In the genomic region with DNA sequence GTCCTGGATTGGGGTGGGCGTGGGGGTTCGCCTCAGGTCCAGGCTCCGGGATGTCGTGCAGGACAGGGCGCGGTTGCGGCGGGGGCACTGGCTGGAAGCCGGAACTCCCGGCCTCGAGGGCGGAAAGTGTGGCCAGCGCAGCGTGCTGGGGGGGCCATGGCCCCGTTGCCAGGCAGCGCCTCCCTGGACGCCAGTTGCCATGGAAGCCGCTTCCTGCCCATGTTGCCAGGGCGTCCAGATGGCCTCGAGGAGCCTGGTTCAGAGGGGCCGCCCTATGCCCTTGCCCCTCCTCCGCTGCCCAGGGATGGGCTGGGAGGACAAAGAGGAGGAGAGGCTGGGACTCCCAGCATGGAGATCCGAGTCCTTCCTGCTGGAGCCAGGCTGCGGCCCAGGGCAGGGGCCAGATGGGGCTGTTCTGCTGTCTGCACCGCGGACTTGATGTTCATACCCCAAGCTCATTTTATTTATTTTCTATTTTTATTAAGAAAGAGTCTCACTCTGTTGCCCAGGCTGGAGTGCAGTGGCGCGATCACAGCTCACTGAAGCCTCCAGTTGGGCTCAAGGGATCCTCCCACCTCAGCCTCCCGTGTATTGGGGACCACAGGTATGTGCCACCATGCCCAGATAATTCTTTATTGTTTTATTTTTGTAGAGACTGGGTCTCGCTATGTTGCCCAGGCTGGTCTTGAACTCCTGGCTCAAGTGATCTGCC, we compare ENCODE assay signal across 8 cellular contexts. TPM values are rescaled to one million over a fixed set of nuclear protein-coding genes. Genes with fewer than 3 reads are reported as not detected.
DNase-seq lines count a peak whose midpoint lies in the region; ATAC-seq and TF ChIP-seq lines count a peak whose summit lies in the region.

No MANE protein-coding gene starts in this region.

- H3K27ac ChIP-seq in GM23248: no peak overlapping the region
- no peak overlapping the region for H3K27ac ChIP-seq in neuronal stem cell (replicated peaks; ENCODE audit: low read length)
- no peak overlapping the region for H3K27ac ChIP-seq in smooth muscle cell (ENCODE audit: low read depth)
- H3K27ac ChIP-seq in OCI-LY7 (ENCODE audit: low read depth, low read length, poor library complexity, severe bottlenecking): no peak overlapping the region

- intact Hi-C loops in OCI-LY7 (cut with micrococcal nuclease; ENCODE audit: unreplicated experiment): loop anchor here (10.0 kb wide), 2 partner anchors 299 to 539 kb away; no protein-coding TSS in a partner anchor

- 26% methylated on average over 27 to 29 of the region's 30 CpGs for WGBS in GM23248 (ENCODE audit: low coverage in 1 of 2, low lambda C conversion rate in 2 of 2, missing lambda C conversion rate in 2 of 2), 2 experiments
- no CpG with 5 or more reads among the region's 30 CpGs for WGBS in neuronal stem cell (ENCODE audit: extremely low coverage in 2 of 2, insufficient read length in 2 of 2, insufficient replicate concordance in 1 of 2), 2 donors
- WGBS in smooth muscle cell (ENCODE audit: low lambda C conversion rate): 94% methylated on average over 18 of the region's 30 CpGs

- no peak overlapping the region for H4K91ac ChIP-seq in neuronal stem cell (ENCODE audit: low read depth, low read length, poor library complexity)

- no peak overlapping the region for H2AFZ ChIP-seq in GM23248
- H2AFZ ChIP-seq in neuronal stem cell (ENCODE audit: low read length): peak overlapping the region; percentile 81
- no peak overlapping the region for H2AFZ ChIP-seq in smooth muscle cell (ENCODE audit: low read depth)
- H2AFZ ChIP-seq in OCI-LY7 (ENCODE audit: low read length): no peak overlapping the region

- H3K4me3 ChIP-seq in GM23248 (peak overlapping the region; percentile 59), choroid plexus epithelial cell (ENCODE audit: low read depth, low read length) (no peak overlapping the region), neuronal stem cell (ENCODE audit: low read length in 2 of 2) (peak overlapping the region in 1 of 2 donors; percentile 8), smooth muscle cell (no peak overlapping the region), OCI-LY7 (ENCODE audit: low read depth, low read length, poor library complexity, severe bottlenecking) (no peak overlapping the region)

- no peak overlapping the region for H4K8ac ChIP-seq in neuronal stem cell (ENCODE audit: low read depth, low read length)

- no peaks in the 10 kb centered on the region for H3K36me3 ChIP-seq in GM23248 (ENCODE audit: low read depth)
- no peaks in the 10 kb centered on the region for H3K36me3 ChIP-seq in neuronal stem cell (replicated peaks in 1 of 2; ENCODE audit: control insufficient read depth in 2 of 2, insufficient read depth in 2 of 2, low read length in 2 of 2)
- no peaks in the 10 kb centered on the region for H3K36me3 ChIP-seq in smooth muscle cell (ENCODE audit: low read depth)
- H3K36me3 ChIP-seq in OCI-LY7 (ENCODE audit: insufficient read depth, low read length): no peaks in the 10 kb centered on the region

- H3K79me2 ChIP-seq in GM23248 (ENCODE audit: insufficient read depth) (no peaks in the 10 kb centered on the region), smooth muscle cell (ENCODE audit: low read depth) (no peaks in the 10 kb centered on the region), OCI-LY7 (ENCODE audit: insufficient read depth, low read depth, low read length) (no peaks in the 10 kb centered on the region)

- TF ChIP-seq CTCF in choroid plexus epithelial cell (conservative IDR thresholded peaks at IDR 0.05; ENCODE audit: low read depth, low read length) (no peak), smooth muscle cell (IDR thresholded peaks at IDR 0.05; ENCODE audit: borderline replicate concordance, insufficient read depth, poor library complexity, severe bottlenecking) (no peak), OCI-LY7 (conservative IDR thresholded peaks at IDR 0.05; ENCODE audit: low read length) (no peak)

- H2BK15ac ChIP-seq in neuronal stem cell (ENCODE audit: low read length): peak overlapping the region; percentile 49

- peak overlapping the region; percentile 89 for H3K14ac ChIP-seq in neuronal stem cell (ENCODE audit: low read length)

- POLR2A ChIA-PET in OCI-LY7 (lab: Charles Lee): no interaction called here

- no peak overlapping the region for H3K23ac ChIP-seq in neuronal stem cell (ENCODE audit: low read depth, low read length, poor library complexity)

- no peak for ATAC-seq in HG02981 (IDR thresholded peaks at IDR 0.05; ENCODE audit: unreplicated experiment)

- H2AK5ac ChIP-seq in neuronal stem cell (ENCODE audit: low read depth, low read length): peak overlapping the region; percentile 75

- H4K20me1 ChIP-seq in GM23248 (ENCODE audit: insufficient read depth) (no peaks in the 10 kb centered on the region), smooth muscle cell (ENCODE audit: low read depth) (no peaks in the 10 kb centered on the region), OCI-LY7 (ENCODE audit: insufficient read depth, low read length) (no peaks in the 10 kb centered on the region)

- BruUV-seq in OCI-LY7 (replicated peaks; lab: Mats Ljungman, UMichigan): no TSS peak

- no peak overlapping the region for H2BK12ac ChIP-seq in neuronal stem cell (ENCODE audit: low read length)

- H3K79me1 ChIP-seq in neuronal stem cell (ENCODE audit: low read depth, low read length): no peaks in the 10 kb centered on the region

- H3K9me3 ChIP-seq in GM23248 (ENCODE audit: low read depth) (no peaks in the 10 kb centered on the region), neuronal stem cell (replicated peaks in 1 of 2; ENCODE audit: control insufficient read depth in 2 of 2, insufficient read depth in 1 of 2, low read depth in 1 of 2, low read length in 2 of 2) (peaks cover 0 to 2% of the 10 kb centered on the region in 2 donors), smooth muscle cell (replicated peaks; ENCODE audit: low read depth) (no peaks in the 10 kb centered on the region), OCI-LY7 (ENCODE audit: low read length) (no peaks in the 10 kb centered on the region)

- H3K27me3 ChIP-seq in GM23248 (replicated peaks; ENCODE audit: insufficient read depth) (no peaks in the 10 kb centered on the region; the same call in 1 of the 2 replicates), neuronal stem cell (ENCODE audit: control insufficient read depth in 3 of 3, insufficient read depth in 3 of 3, low read depth in 1 of 3, low read length in 3 of 3) (no peaks in the 10 kb centered on the region), smooth muscle cell (ENCODE audit: low read depth) (no peaks in the 10 kb centered on the region)

- H3K9ac ChIP-seq in GM23248: peak overlapping the region; percentile 57
- peak overlapping the region; percentile 37 for H3K9ac ChIP-seq in neuronal stem cell (ENCODE audit: low read depth, low read length, poor library complexity)
- H3K9ac ChIP-seq in smooth muscle cell (ENCODE audit: low read depth): no peak overlapping the region

- H3K9me2 ChIP-seq in GM23248 (ENCODE audit: insufficient read depth): no peaks in the 10 kb centered on the region
- no peaks in the 10 kb centered on the region for H3K9me2 ChIP-seq in OCI-LY7 (ENCODE audit: insufficient read depth, low read length)

- no peak overlapping the region for H3K4ac ChIP-seq in neuronal stem cell (ENCODE audit: low read length)

- in situ Hi-C loops in GM23248 (cut with MboI): loop anchor here (5.0 kb wide), 1 partner anchor 127 kb away; no protein-coding TSS in a partner anchor

- H3K18ac ChIP-seq in neuronal stem cell (ENCODE audit: low read length): peak overlapping the region; percentile 71

- H3F3A ChIP-seq in GM23248 (ENCODE audit: insufficient read depth) (no peaks in the 10 kb centered on the region), smooth muscle cell (ENCODE audit: low read depth) (no peaks in the 10 kb centered on the region)

- H3K4me2 ChIP-seq in GM23248 (ENCODE audit: unreplicated experiment) (peak overlapping the region; percentile 35), neuronal stem cell (ENCODE audit: insufficient read depth, low read length, poor library complexity, severe bottlenecking) (no peak overlapping the region), smooth muscle cell (no peak overlapping the region), OCI-LY7 (ENCODE audit: low read length) (no peak overlapping the region)

- no peaks in the 10 kb centered on the region for H3K4me1 ChIP-seq in GM23248 (ENCODE audit: insufficient read depth)
- peaks cover 16 to 35% of the 10 kb centered on the region in 2 donors for H3K4me1 ChIP-seq in neuronal stem cell (ENCODE audit: control insufficient read depth in 2 of 2, insufficient read depth in 1 of 2, low read depth in 1 of 2, low read length in 2 of 2)
- no peaks in the 10 kb centered on the region for H3K4me1 ChIP-seq in smooth muscle cell (ENCODE audit: low read depth)
- H3K4me1 ChIP-seq in OCI-LY7 (ENCODE audit: insufficient read depth, low read length, poor library complexity, severe bottlenecking): no peaks in the 10 kb centered on the region

- no peak overlapping the region for H2BK120ac ChIP-seq in neuronal stem cell (ENCODE audit: low read depth, low read length)

- CTCF ChIA-PET in OCI-LY7 (lab: Charles Lee; ENCODE audit: unreplicated experiment): interaction anchor here (0.6 kb wide), 1 partner anchor 177 kb away, joined by 4 read pairs; no protein-coding TSS in a partner anchor

- no peak overlapping the region for H2BK5ac ChIP-seq in neuronal stem cell (ENCODE audit: low read length)

- DNase-seq in GM23248 (peak; percentile 75), NCI-H345 treated with DMSO at 0.1 percent for 48 hours (lab: John Stamatoyannopoulos, UW; ENCODE audit: unreplicated experiment) (peak; percentile 30), choroid plexus epithelial cell (ENCODE audit: low read depth) (peak; percentile 50), neuronal stem cell (ENCODE audit: low spot score) (no peak), RPMI8226 (no peak), smooth muscle cell (lab: John Stamatoyannopoulos, UW; ENCODE audit: unreplicated experiment) (no peak), OCI-LY7 (ENCODE audit: low spot score) (no peak)

RNA-seq across cellular contexts. Expression of a gene that starts 4.6 kb away (rescaled TPM):
- 0.76 and 1.8 TPM in 2 replicates for total RNA-seq in GM23248 (2014; rRNA removed; shearing (Covaris generic))
- polyA plus RNA-seq in GM23248 (2016; fragmentation: Nextera tagmentation; extraction: Ambion mirVana) (1.2 TPM in 2 replicates), smooth muscle cell (not detected in 2 replicates)
- polyA plus RNA-seq in neuronal stem cell (2013, experiment 1 of 2): not detected
- not detected for polyA plus RNA-seq in neuronal stem cell (2013, experiment 2 of 2)
- total RNA-seq in smooth muscle cell (not detected in 2 replicates), OCI-LY7 (2022) (not detected in 2 replicates)
- total RNA-seq in OCI-LY7 (2014; rRNA removed; shearing (Covaris generic)): not detected in 2 replicates

RNA-seq across cellular contexts. Expression of a gene that starts 23.9 kb away (rescaled TPM):
- 18.7 and 22.8 TPM in 2 replicates for total RNA-seq in GM23248 (2014; rRNA removed; shearing (Covaris generic))
- polyA plus RNA-seq in GM23248 (2016; fragmentation: Nextera tagmentation; extraction: Ambion mirVana) (13.0 and 16.1 TPM in 2 replicates), smooth muscle cell (53.9 and 67.0 TPM in 2 replicates)
- 44.3 TPM for polyA plus RNA-seq in neuronal stem cell (2013, experiment 1 of 2)
- 42.8 TPM for polyA plus RNA-seq in neuronal stem cell (2013, experiment 2 of 2)
- total RNA-seq in smooth muscle cell (5.2 and 12.7 TPM in 2 replicates), OCI-LY7 (2022) (9.6 and 16.7 TPM in 2 replicates)
- 1.8 and 2.3 TPM in 2 replicates for total RNA-seq in OCI-LY7 (2014; rRNA removed; shearing (Covaris generic))

RNA-seq across cellular contexts. Expression of a gene that starts 38.5 kb away (rescaled TPM):
- total RNA-seq in GM23248 (2014; rRNA removed; shearing (Covaris generic)): 72.0 and 79.0 TPM in 2 replicates
- polyA plus RNA-seq in GM23248 (2016; fragmentation: Nextera tagmentation; extraction: Ambion mirVana): 38.1 and 42.2 TPM in 2 replicates
- polyA plus RNA-seq in neuronal stem cell (2013, experiment 1 of 2): 21.2 TPM
- polyA plus RNA-seq in neuronal stem cell (2013, experiment 2 of 2): 21.9 TPM
- total RNA-seq in smooth muscle cell: 21.1 and 25.9 TPM in 2 replicates
- 32.1 and 38.9 TPM in 2 replicates for polyA plus RNA-seq in smooth muscle cell
- 118 and 126 TPM in 2 replicates for total RNA-seq in OCI-LY7 (2014; rRNA removed; shearing (Covaris generic))
- total RNA-seq in OCI-LY7 (2022): 97.5 and 104 TPM in 2 replicates

RNA-seq across cellular contexts. Expression of a gene that starts 39.6 kb away (rescaled TPM):
- 195 and 233 TPM in 2 replicates for total RNA-seq in GM23248 (2014; rRNA removed; shearing (Covaris generic))
- 252 and 253 TPM in 2 replicates for polyA plus RNA-seq in GM23248 (2016; fragmentation: Nextera tagmentation; extraction: Ambion mirVana)
- polyA plus RNA-seq in neuronal stem cell (2013, experiment 1 of 2): 496 TPM
- 494 TPM for polyA plus RNA-seq in neuronal stem cell (2013, experiment 2 of 2)
- total RNA-seq in smooth muscle cell: 278 and 331 TPM in 2 replicates
- 196 and 235 TPM in 2 replicates for polyA plus RNA-seq in smooth muscle cell
- total RNA-seq in OCI-LY7 (2014; rRNA removed; shearing (Covaris generic)): 570 and 652 TPM in 2 replicates
- 398 and 406 TPM in 2 replicates for total RNA-seq in OCI-LY7 (2022)

Comparison
In these comparisons a context has a peak if more than half of its experiments do, and no peak if none do; other contexts are left out.
1. DNase-seq: peak in GM23248 (single experiment), NCI-H345 treated with DMSO at 0.1 percent for 48 hours (single experiment) and choroid plexus epithelial cell (single experiment); none in neuronal stem cell (single experiment), RPMI8226 (single experiment), smooth muscle cell (single experiment) and OCI-LY7 (single experiment).